ENCODE assay signal across 8 cellular contexts in the genomic region with DNA sequence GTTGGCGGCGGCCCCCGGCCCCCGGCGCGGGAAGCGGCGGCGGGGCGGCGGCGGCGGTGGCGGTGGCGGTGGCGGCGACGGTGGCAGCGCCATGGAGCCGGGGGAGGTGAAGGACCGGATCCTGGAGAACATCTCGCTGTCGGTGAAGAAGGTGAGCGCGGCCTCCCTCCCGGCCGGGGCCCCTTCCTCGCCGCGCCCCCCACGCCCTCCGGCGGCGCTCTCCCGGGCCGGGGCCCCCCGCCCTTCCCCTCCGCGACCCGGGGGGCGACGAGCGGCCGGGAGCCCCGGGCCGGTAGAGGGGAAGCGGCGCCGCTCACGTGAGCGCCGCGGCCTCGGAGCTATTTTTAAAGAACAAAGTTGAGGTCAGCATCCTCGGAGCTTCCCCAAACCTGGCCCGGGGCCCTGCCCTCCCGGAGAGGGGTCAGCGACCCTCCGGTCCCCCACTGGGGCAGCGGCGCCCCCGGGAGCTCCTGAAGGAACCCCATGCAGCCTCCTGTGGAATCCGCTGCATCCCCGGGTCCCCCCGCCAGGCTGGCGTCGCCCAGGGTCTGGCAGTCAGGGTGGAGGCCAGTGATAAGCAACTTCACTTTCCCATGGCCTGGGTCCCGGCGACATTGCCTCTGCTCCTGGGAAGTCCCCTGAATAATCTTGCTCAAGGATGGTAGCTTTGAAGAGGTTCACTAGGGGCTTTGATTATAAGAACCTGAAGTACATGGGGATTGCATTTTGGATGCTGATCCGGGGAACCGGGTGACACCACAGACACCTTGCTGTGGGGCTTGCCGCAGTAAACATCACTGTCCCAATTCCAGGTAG. TPM values are rescaled to one million over a fixed set of nuclear protein-coding genes. Genes with fewer than 3 reads are reported as not detected.
DNase-seq lines count a peak whose midpoint lies in the region; ATAC-seq and TF ChIP-seq lines count a peak whose summit lies in the region.

No MANE protein-coding gene starts in this region.

- peaks cover 49% of the 10 kb centered on the region for H3K79me2 ChIP-seq in PC-9 (ENCODE audit: low read depth)

- BruUV-seq in PC-9 (replicated peaks; lab: Mats Ljungman, UMichigan): no TSS peak

- peak overlapping the region; percentile 55; the same call in 1 of the 2 replicates for H2AFZ ChIP-seq in PC-9

- peak overlapping the region; percentile 73 for H3K27ac ChIP-seq in CD4-positive, alpha-beta memory T cell (ENCODE audit: low read depth, low read length)
- H3K27ac ChIP-seq in PC-9: no peak overlapping the region

- peaks cover 39% of the 10 kb centered on the region for H3F3A ChIP-seq in PC-9 (ENCODE audit: insufficient read depth, low read depth)

- ATAC-seq in GM21529 (IDR thresholded peaks at IDR 0.05; ENCODE audit: unreplicated experiment) (peak; percentile 35), left ventricle myocardium superior (peak; percentile 46)
- peak; percentile 26 for ATAC-seq in activated naive CD8-positive, alpha-beta T cell treated with anti-CD3 and anti-CD28 coated beads, Interleukin-2, amount 50 U/mL, for 24 hours

- intact Hi-C loops in CD4-positive, alpha-beta memory T cell (cut with micrococcal nuclease): no loop called here
- intact Hi-C loops in PC-9 (cut with micrococcal nuclease; ENCODE audit: unreplicated experiment) (loop anchor here (5.0 kb wide), 1 partner anchor 463 kb away; no protein-coding TSS in a partner anchor), left ventricle myocardium superior (cut with micrococcal nuclease) (no loop called here)

- H4K20me1 ChIP-seq in PC-9 (ENCODE audit: insufficient read depth): no peaks in the 10 kb centered on the region

- DNase-seq in CD4-positive, alpha-beta memory T cell: peak; percentile 18 to 60 (median 40)
- DNase-seq in PC-9 (no peak), left ventricle myocardium superior (peak; percentile 60), retinal pigment epithelial cell (ENCODE audit: low read depth) (no peak), T1000 (lab: John Stamatoyannopoulos, UW) (no peak), NCI-H2107 (lab: John Stamatoyannopoulos, UW) (no peak)
- peak; percentile 37 for DNase-seq in activated naive CD8-positive, alpha-beta T cell treated with anti-CD3 and anti-CD28 coated beads, Interleukin-2, amount 50 U/mL, for 24 hours

- H3K27me3 Mint-ChIP-seq in CD4-positive, alpha-beta memory T cell: no peaks in the 10 kb centered on the region
- no peaks in the 10 kb centered on the region for H3K27me3 Mint-ChIP-seq in activated naive CD8-positive, alpha-beta T cell treated with anti-CD3 and anti-CD28 coated beads, Interleukin-2, amount 50 U/mL, for 24 hours

- POLR2A ChIA-PET in CD4-positive, alpha-beta memory T cell (lab: Charles Lee; ENCODE audit: partially characterized antibody): interaction anchor here (1.0 to 1.3 kb wide), 4 partner anchors 12 to 159 kb away, joined by 3 to 8 read pairs (median 4); a partner anchor contains a TSS
- POLR2A ChIA-PET in PC-9 (lab: Charles Lee; ENCODE audit: unreplicated experiment): interaction anchor here (0.6 kb wide), 1 partner anchor 24 kb away, joined by 5 read pairs; no protein-coding TSS in a partner anchor

- peak overlapping the region; percentile 94 to 98 (median 94) for H3K27ac Mint-ChIP-seq in CD4-positive, alpha-beta memory T cell
- H3K27ac Mint-ChIP-seq in activated naive CD8-positive, alpha-beta T cell treated with anti-CD3 and anti-CD28 coated beads, Interleukin-2, amount 50 U/mL, for 24 hours: peak overlapping the region; percentile 75

- peaks cover 25% of the 10 kb centered on the region for H3K4me1 ChIP-seq in CD4-positive, alpha-beta memory T cell (ENCODE audit: insufficient read depth, low read length)
- H3K4me1 ChIP-seq in PC-9 (replicated peaks; ENCODE audit: insufficient read depth): peaks cover 49% of the 10 kb centered on the region

- H3K4me1 Mint-ChIP-seq in CD4-positive, alpha-beta memory T cell: peaks cover 20 to 34% (median 28%) of the 10 kb centered on the region in 4 donors
- H3K4me1 Mint-ChIP-seq in activated naive CD8-positive, alpha-beta T cell treated with anti-CD3 and anti-CD28 coated beads, Interleukin-2, amount 50 U/mL, for 24 hours: peaks cover 50% of the 10 kb centered on the region

- peak overlapping the region; percentile 90 for H3K4me2 ChIP-seq in PC-9

- H3K4me3 Mint-ChIP-seq in CD4-positive, alpha-beta memory T cell: peak overlapping the region; percentile 93 to 95 (median 94)
- peak overlapping the region; percentile 84 for H3K4me3 Mint-ChIP-seq in activated naive CD8-positive, alpha-beta T cell treated with anti-CD3 and anti-CD28 coated beads, Interleukin-2, amount 50 U/mL, for 24 hours

- H3K4me3 ChIP-seq in CD4-positive, alpha-beta memory T cell (ENCODE audit: low read length in 2 of 2): peak overlapping the region; percentile 58 to 66
- H3K4me3 ChIP-seq in PC-9 (peak overlapping the region; percentile 61), retinal pigment epithelial cell (ENCODE audit: low read length) (peak overlapping the region; percentile 83)

- no peaks in the 10 kb centered on the region for H3K9me2 ChIP-seq in PC-9 (ENCODE audit: insufficient read depth)

- no peaks in the 10 kb centered on the region for H3K36me3 ChIP-seq in CD4-positive, alpha-beta memory T cell (ENCODE audit: insufficient read depth, low read length)
- H3K36me3 ChIP-seq in PC-9 (ENCODE audit: low read depth): no peaks in the 10 kb centered on the region

- H3K27me3 ChIP-seq in CD4-positive, alpha-beta memory T cell (ENCODE audit: insufficient read depth, low read length): no peaks in the 10 kb centered on the region
- no peaks in the 10 kb centered on the region for H3K27me3 ChIP-seq in PC-9 (ENCODE audit: insufficient read depth, low read depth)

- no peaks in the 10 kb centered on the region for H3K9me3 ChIP-seq in CD4-positive, alpha-beta memory T cell (ENCODE audit: control insufficient read depth in 1 of 2, low read length in 2 of 2)
- H3K9me3 ChIP-seq in PC-9 (ENCODE audit: insufficient read depth, low read depth): no peaks in the 10 kb centered on the region

- H3K9me3 Mint-ChIP-seq in CD4-positive, alpha-beta memory T cell: no peaks in the 10 kb centered on the region
- H3K9me3 Mint-ChIP-seq in activated naive CD8-positive, alpha-beta T cell treated with anti-CD3 and anti-CD28 coated beads, Interleukin-2, amount 50 U/mL, for 24 hours: no peaks in the 10 kb centered on the region

- CTCF ChIA-PET in CD4-positive, alpha-beta memory T cell (lab: Charles Lee; ENCODE audit: partially characterized antibody): interaction anchor here (1.8 kb wide), 1 partner anchor 13 kb away, joined by 6 read pairs; no protein-coding TSS in a partner anchor
- CTCF ChIA-PET in PC-9 (lab: Charles Lee): no interaction called here

- no peak for TF ChIP-seq CTCF in PC-9 (conservative IDR thresholded peaks at IDR 0.05)
- TF ChIP-seq CTCF in retinal pigment epithelial cell (conservative IDR thresholded peaks at IDR 0.05; ENCODE audit: low read depth, low read length): no peak

- peaks cover 0 to 10% of the 10 kb centered on the region in 2 donors for H3K36me3 Mint-ChIP-seq in CD4-positive, alpha-beta memory T cell
- H3K36me3 Mint-ChIP-seq in activated naive CD8-positive, alpha-beta T cell treated with anti-CD3 and anti-CD28 coated beads, Interleukin-2, amount 50 U/mL, for 24 hours (ENCODE audit: low read depth): peaks cover 12% of the 10 kb centered on the region

RNA-seq across cellular contexts. Expression of a gene that starts 0.6 kb away (rescaled TPM):
- total RNA-seq in CD4-positive, alpha-beta memory T cell: 10 to 100 TPM; 53.1 to 59.8 TPM
- 1 to 10 TPM; 2.0 to 8.8 TPM for polyA plus RNA-seq in CD4-positive, alpha-beta memory T cell
- total RNA-seq in PC-9 (2021) (45.9 and 51.8 TPM in 2 replicates), left ventricle myocardium superior (95.2 TPM)

RNA-seq across cellular contexts. Expression of a gene that starts 51.4 kb away (rescaled TPM):
- 1 to 10 TPM; 2.2 to 4.2 TPM for total RNA-seq in CD4-positive, alpha-beta memory T cell
- polyA plus RNA-seq in CD4-positive, alpha-beta memory T cell: under 1 TPM in 1 of 2 donors, not detected in 1; 0.08 TPM
- 1.4 and 1.7 TPM in 2 replicates for total RNA-seq in PC-9 (2021)
- total RNA-seq in left ventricle myocardium superior: 52.8 TPM

RNA-seq across cellular contexts. Expression of a gene that starts 57.6 kb away (rescaled TPM):
- not detected for total RNA-seq in CD4-positive, alpha-beta memory T cell
- not detected for polyA plus RNA-seq in CD4-positive, alpha-beta memory T cell
- total RNA-seq in PC-9 (2021): not detected in 2 replicates
- total RNA-seq in left ventricle myocardium superior: not detected

Comparison
In these comparisons a context has a peak if more than half of its experiments do, and no peak if none do; other contexts are left out.
1. DNase-seq: peak in CD4-positive, alpha-beta memory T cell (5 of 5), activated naive CD8-positive, alpha-beta T cell treated with anti-CD3 and anti-CD28 coated beads, Interleukin-2, amount 50 U/mL, for 24 hours (single experiment) and left ventricle myocardium superior (single experiment); none in PC-9 (0 of 2), retinal pigment epithelial cell (single experiment), T1000 (single experiment) and NCI-H2107 (single experiment).
2. RNA of a gene that starts 51.4 kb away (total RNA-seq): 52.8 TPM in left ventricle myocardium superior (single experiment); 2.2 to 4.2 TPM in CD4-positive, alpha-beta memory T cell and 1.4 to 1.7 TPM in PC-9; every median in the first group is over 10 times any median in the second.
3. Peak in every context shown above with its lines, with median percentiles within 50 percentile points of each other: H3K4me3 ChIP-seq and ATAC-seq.